25 cellular contexts compared by ENCODE assay signal in the genomic region with DNA sequence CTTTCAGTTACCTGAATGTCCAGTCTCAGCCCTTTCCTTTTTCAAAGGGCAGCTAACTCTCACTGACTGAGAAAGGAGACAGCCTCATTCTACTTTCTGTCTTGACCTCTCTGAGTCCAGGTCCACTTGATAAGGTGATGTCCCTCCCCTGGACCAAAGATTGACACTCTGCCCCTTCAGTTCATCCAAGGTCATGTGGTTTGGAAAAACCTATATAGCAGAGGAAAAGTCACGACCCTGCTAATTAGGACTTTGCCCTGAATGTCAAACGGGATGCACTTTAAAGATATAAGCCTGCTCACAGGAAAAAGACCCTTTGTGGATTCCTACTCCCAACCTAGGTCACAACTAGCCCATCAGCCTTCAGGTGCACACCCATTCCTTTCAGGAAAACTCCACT.
DNase-seq lines count a peak whose midpoint lies in the region; ATAC-seq, FAIRE-seq and TF ChIP-seq lines count a peak whose summit lies in the region.
"Had no signal": no experiment of that assay in that cellular context is flagged by ENCODE, and none has a peak within 500 bp of the region (broad histone marks: within the 10 kb centered on the region; RNA-seq: fewer than 3 reads in every experiment).

No MANE protein-coding gene starts in this region.

- no peaks in the 10 kb centered on the region for H3K27me3 Mint-ChIP-seq in endothelial cell (ENCODE audit: unreplicated experiment)

- POLR2A ChIA-PET in HepG2 (lab: Yijun Ruan, JAX), result no interaction called here

- TF ChIP-seq POLR2A in HepG2 (IDR thresholded peaks at IDR 0.05; ENCODE audit: insufficient read depth in 1 of 2, low read depth in 2 of 2, low read length in 2 of 2) (no peak), right lobe of liver (IDR thresholded peaks at IDR 0.05) (no peak), testis (IDR thresholded peaks at IDR 0.05) (no peak)

- H3K27ac Mint-ChIP-seq in endothelial cell (ENCODE audit: unreplicated experiment), result peak overlapping the region; percentile 42
- H3K27ac Mint-ChIP-seq: CD4-positive, alpha-beta memory T cell; CD4-positive, CD25-positive, alpha-beta regulatory T cell; CD8-positive, alpha-beta memory T cell had no signal

- H3K36me3 ChIP-seq in HepG2 (replicated peaks in 1 of 2; ENCODE audit: control insufficient read depth in 1 of 2, insufficient read depth in 2 of 2, low read length in 2 of 2), result no peaks in the 10 kb centered on the region
- H3K36me3 ChIP-seq in right lobe of liver, result no peaks in the 10 kb centered on the region
- no peaks in the 10 kb centered on the region for H3K36me3 ChIP-seq in testis (ENCODE audit: low read depth, missing control alignments)
- H3K36me3 ChIP-seq: BE2C, BLaER1 had no signal

- WGBS in HepG2 (ENCODE audit: low lambda C conversion rate), result 9% methylated on average over 2 of the region's 2 CpGs
- WGBS in right lobe of liver (ENCODE audit: insufficient coverage, low coverage, low lambda C conversion rate, missing lambda C conversion rate), result 26% methylated on average over 2 of the region's 2 CpGs
- WGBS in testis, 2 donors, result 67 to 68% methylated on average over 2 of the region's 2 CpGs

- CTCF ChIA-PET in HepG2 (lab: Yijun Ruan, JAX; ENCODE audit: low intra/inter-chr PET ratio, low total read pairs), result no interaction called here

- FAIRE-seq in HepG2 (lab: Jason Lieb, UNC), result no peak
- FAIRE-seq: A549, GM12891, GM19239 had no signal

- H3K27ac ChIP-seq in HepG2 (ENCODE audit: extremely low read length, insufficient read depth, low read length) (peak overlapping the region; percentile 11), right lobe of liver (no peak overlapping the region), testis (peak overlapping the region; percentile 33 to 71)
- H3K27ac ChIP-seq: 22Rv1, A549, BLaER1 had no signal

- in situ Hi-C loops in HepG2 (cut with HindIII; ENCODE audit: extremely low pct_ligation_motif_present, low pct_unique_long_range_greater_than_20kb), result loop anchor here (10.0 kb wide), 2 partner anchors 106 to 266 kb away; no protein-coding TSS in a partner anchor

- H4K20me1 ChIP-seq in HepG2 (ENCODE audit: insufficient read depth, low read length), result no peaks in the 10 kb centered on the region
- H4K20me1 ChIP-seq: BLaER1 had no signal

- H3K79me2 ChIP-seq in HepG2 (ENCODE audit: insufficient read depth, low read length), result no peaks in the 10 kb centered on the region

- BruUV-seq in HepG2 (replicated peaks; lab: Mats Ljungman, UMichigan), result no TSS peak

- TF ChIP-seq CTCF in HepG2 (CRISPR knock-in tag; IDR thresholded peaks at IDR 0.05), result no peak
- TF ChIP-seq CTCF in right lobe of liver (IDR thresholded peaks at IDR 0.05), result no peak
- no peak for TF ChIP-seq CTCF in endothelial cell (IDR thresholded peaks at IDR 0.05; ENCODE audit: unreplicated experiment)
- TF ChIP-seq CTCF in testis (IDR thresholded peaks at IDR 0.05), result no peak

- H3K4me3 Mint-ChIP-seq in endothelial cell (ENCODE audit: unreplicated experiment), result no peak overlapping the region
- H3K4me3 Mint-ChIP-seq: CD14-positive monocyte; CD4-positive, alpha-beta memory T cell; CD4-positive, CD25-positive, alpha-beta regulatory T cell; CD8-positive, alpha-beta memory T cell had no signal

- no peaks in the 10 kb centered on the region; the same call in 1 of the 2 replicates for H3K9me3 ChIP-seq in HepG2 (ENCODE audit: low read length)
- H3K9me3 ChIP-seq in right lobe of liver, result no peaks in the 10 kb centered on the region
- no peaks in the 10 kb centered on the region for H3K9me3 ChIP-seq in testis
- H3K9me3 ChIP-seq: A549, BE2C, BLaER1 had no signal

- H3K4me2 ChIP-seq in HepG2 (ENCODE audit: low read depth, low read length), result peak overlapping the region; percentile 39
- H3K4me2 ChIP-seq: A549, BLaER1 had no signal

- no peak overlapping the region for H3K4me3 ChIP-seq in HepG2 (replicated peaks in 1 of 3; ENCODE audit: insufficient read depth in 1 of 3, low read depth in 2 of 3, low read length in 3 of 3)
- no peak overlapping the region for H3K4me3 ChIP-seq in right lobe of liver
- H3K4me3 ChIP-seq in testis, result no peak overlapping the region
- H3K4me3 ChIP-seq: A549, BLaER1 had no signal

- TF ChIP-seq EP300 in HepG2 (IDR thresholded peaks at IDR 0.05; ENCODE audit: low read depth in 2 of 2, low read length in 2 of 2), result peak in 1 of 2 experiments; percentile 33; a peak in 1 of 4 replicates
- TF ChIP-seq EP300 in HepG2 (CRISPR knock-in tag; IDR thresholded peaks at IDR 0.05; ENCODE audit: borderline replicate concordance), result no peak

- no peak for ATAC-seq in HepG2
- ATAC-seq in right lobe of liver, result no peak
- no peak for ATAC-seq in HG02885 (IDR thresholded peaks at IDR 0.05; ENCODE audit: poor library complexity, unreplicated experiment)
- ATAC-seq: A549 had no signal

- peaks cover 47% of the 10 kb centered on the region for H3K4me1 Mint-ChIP-seq in endothelial cell (ENCODE audit: unreplicated experiment)
- H3K4me1 Mint-ChIP-seq: CD14-positive monocyte; CD4-positive, alpha-beta memory T cell; CD4-positive, CD25-positive, alpha-beta regulatory T cell; CD8-positive, alpha-beta memory T cell had no signal

- intact Hi-C loops in HepG2 (cut with micrococcal nuclease; ENCODE audit: unreplicated experiment) (loop anchor here (5.0 kb wide), 1 partner anchor 439 kb away; no protein-coding TSS in a partner anchor), right lobe of liver (cut with DNase I) (loop anchor here in 1 of 2 donors (10.0 kb wide), 1 partner anchor 266 kb away; no protein-coding TSS in a partner anchor), testis (cut with DNase I; ENCODE audit: low total_unique reads) (loop anchor here (10.0 kb wide), 1 partner anchor 436 kb away; no protein-coding TSS in a partner anchor)

- H2AFZ ChIP-seq in HepG2 (ENCODE audit: low read length), result no peak overlapping the region

- H3K9ac ChIP-seq in HepG2 (ENCODE audit: insufficient read depth, low read depth, low read length), result no peak overlapping the region
- H3K9ac ChIP-seq: BLaER1 had no signal

- no peak for TF ChIP-seq RAD21 in HepG2 (CRISPR knock-in tag; IDR thresholded peaks at IDR 0.05)

- no peaks in the 10 kb centered on the region for H3K9me3 Mint-ChIP-seq in endothelial cell (ENCODE audit: unreplicated experiment)
- H3K9me3 Mint-ChIP-seq: CD4-positive, CD25-positive, alpha-beta regulatory T cell; CD8-positive, alpha-beta memory T cell had no signal

- H3K4me1 ChIP-seq in HepG2 (ENCODE audit: insufficient read depth, low read length) (peaks cover 77% of the 10 kb centered on the region), right lobe of liver (peaks cover 0 to 9% (median 0%) of the 10 kb centered on the region in 4 donors), testis (peaks cover 36% of the 10 kb centered on the region)
- H3K4me1 ChIP-seq: A549, BLaER1 had no signal

- H3K27me3 ChIP-seq in HepG2 (ENCODE audit: control insufficient read depth in 1 of 2, insufficient read depth in 2 of 2, low read length in 2 of 2), result no peaks in the 10 kb centered on the region
- H3K27me3 ChIP-seq in right lobe of liver, result no peaks in the 10 kb centered on the region
- H3K27me3 ChIP-seq in testis, result no peaks in the 10 kb centered on the region
- H3K27me3 ChIP-seq: BE2C, BLaER1 had no signal

- H3K36me3 Mint-ChIP-seq in endothelial cell (ENCODE audit: low read depth, unreplicated experiment), result no peaks in the 10 kb centered on the region
- H3K36me3 Mint-ChIP-seq: CD14-positive monocyte; CD4-positive, alpha-beta memory T cell; CD4-positive, CD25-positive, alpha-beta regulatory T cell; CD8-positive, alpha-beta memory T cell had no signal

- no peak for DNase-seq in HepG2 (ENCODE audit: low spot score)
- no peak for DNase-seq in right lobe of liver
- no peak for DNase-seq in endothelial cell (ENCODE audit: low spot score)
- no peak for DNase-seq in testis
- DNase-seq in AG08396 (ENCODE audit: low spot score), result no peak
- DNase-seq: BE2C; C1 segment of cervical spinal cord; CD4-positive, alpha-beta memory T cell; CD4-positive, CD25-positive, alpha-beta regulatory T cell; CD8-positive, alpha-beta memory T cell; COR-L47; DMS 273 treated with DMSO at 0.1 percent for 48 hours; DMS153; DMS53; DMS79; DND-41; EL; GDM1 had no signal

TF ChIP-seq in HepG2, 621 proteins besides CTCF, POLR2A, EP300 and RAD21 (continues in another document):
- TF ChIP-seq ISL2 (CRISPR knock-in tag; IDR thresholded peaks at IDR 0.05) (0 out of 2 replicates have a peak, but pooled peaks have one; percentile 34), ONECUT2 (CRISPR knock-in tag; IDR thresholded peaks at IDR 0.05) (no peak), ZSCAN12 (CRISPR knock-in tag; IDR thresholded peaks at IDR 0.05) (0 out of 2 replicates have a peak, but pooled peaks have one; percentile 0), NR2F6 (IDR thresholded peaks at IDR 0.05) (peak; percentile 65), NR2F6 (CRISPR knock-in tag; IDR thresholded peaks at IDR 0.05) (peak; percentile 74; the same call in 1 of the 2 replicates), MED1 (CRISPR knock-in tag; IDR thresholded peaks at IDR 0.05) (0 out of 2 replicates have a peak, but pooled peaks have one; percentile 20), HNF4G (IDR thresholded peaks at IDR 0.05; ENCODE audit: borderline replicate concordance, low read depth, low read length) (peak; percentile 62), HNF4G (CRISPR knock-in tag; IDR thresholded peaks at IDR 0.05; ENCODE audit: borderline replicate concordance, low read depth) (no peak), CBX5 (CRISPR knock-in tag; IDR thresholded peaks at IDR 0.05; ENCODE audit: borderline replicate concordance) (no peak), TGIF2 (CRISPR knock-in tag; IDR thresholded peaks at IDR 0.05) (no peak)
- TF ChIP-seq, protein P1, sequence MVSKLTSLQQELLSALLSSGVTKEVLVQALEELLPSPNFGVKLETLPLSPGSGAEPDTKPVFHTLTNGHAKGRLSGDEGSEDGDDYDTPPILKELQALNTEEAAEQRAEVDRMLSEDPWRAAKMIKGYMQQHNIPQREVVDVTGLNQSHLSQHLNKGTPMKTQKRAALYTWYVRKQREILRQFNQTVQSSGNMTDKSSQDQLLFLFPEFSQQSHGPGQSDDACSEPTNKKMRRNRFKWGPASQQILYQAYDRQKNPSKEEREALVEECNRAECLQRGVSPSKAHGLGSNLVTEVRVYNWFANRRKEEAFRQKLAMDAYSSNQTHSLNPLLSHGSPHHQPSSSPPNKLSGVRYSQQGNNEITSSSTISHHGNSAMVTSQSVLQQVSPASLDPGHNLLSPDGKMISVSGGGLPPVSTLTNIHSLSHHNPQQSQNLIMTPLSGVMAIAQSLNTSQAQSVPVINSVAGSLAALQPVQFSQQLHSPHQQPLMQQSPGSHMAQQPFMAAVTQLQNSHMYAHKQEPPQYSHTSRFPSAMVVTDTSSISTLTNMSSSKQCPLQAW (CRISPR knock-in tag; IDR thresholded peaks at IDR 0.05), result 0 out of 2 replicates have a peak, but pooled peaks have one; percentile 26

Comparison
In these comparisons a context has a peak if more than half of its experiments do, and no peak if none do; other contexts are left out.
1. H3K27ac ChIP-seq: peak in HepG2 (single experiment) and testis (2 of 2); none in right lobe of liver (0 of 3).